ENCODE assay signal across 14 cellular contexts in genomic region chr21:28805885-28806284, GRCh38.
DNase-seq lines count a peak whose midpoint lies in the region; FAIRE-seq and TF ChIP-seq lines count a peak whose summit lies in the region.
"Had no signal": no experiment of that assay in that cellular context is flagged by ENCODE, and none has a peak within 500 bp of the region (broad histone marks: within the 10 kb centered on the region; RNA-seq: fewer than 3 reads in every experiment).

No MANE protein-coding gene starts in this region.

- H3K4me3 ChIP-seq in AG04449 (ENCODE audit: low read depth, low read length) (no peak overlapping the region), MG63 (no peak overlapping the region), endothelial cell of umbilical vein (replicated peaks in 1 of 3; ENCODE audit: insufficient read depth in 1 of 3, low read depth in 1 of 3, low read length in 3 of 3) (no peak overlapping the region)

- H3K79me2 ChIP-seq in endothelial cell of umbilical vein (ENCODE audit: control insufficient read depth, insufficient read depth, low read length), result no peaks in the 10 kb centered on the region

- H2AFZ ChIP-seq in endothelial cell of umbilical vein (ENCODE audit: low read depth, low read length), result no peak overlapping the region

- dilution Hi-C loops in endothelial cell of umbilical vein (cut with MboI; ENCODE audit: extremely low pct_ligation_motif_present, low sequenced_read_pairs), result no loop called here

- H3K4me2 ChIP-seq in endothelial cell of umbilical vein (ENCODE audit: insufficient read depth, low read length), result no peak overlapping the region

- no TSS peak for BruUV-seq in endothelial cell of umbilical vein (replicated peaks; lab: Mats Ljungman, UMichigan)

- intact Hi-C loops in endothelial cell of umbilical vein (cut with micrococcal nuclease), result no loop called here

- DNase-seq in AG04449 (ENCODE audit: low read depth, low spot score) (peak; percentile 74), MG63 (peak; percentile 11), endothelial cell of umbilical vein (ENCODE audit: low read depth, low spot score) (no peak), mucosa of gallbladder (ENCODE audit: low spot score) (peak; percentile 34), ureter (ENCODE audit: low spot score) (no peak), T-helper 1 cell (no peak), SHP77 treated with DMSO at 0.1 percent for 48 hours (lab: John Stamatoyannopoulos, UW) (no peak), substantia nigra (lab: John Stamatoyannopoulos, UW) (no peak)
- DNase-seq: activated naive CD8-positive, alpha-beta T cell treated with anti-CD3 and anti-CD28 coated beads, Interleukin-2, amount 50 U/mL, for 24 hours; stimulated activated CD4-positive, alpha-beta T cell treated with anti-CD3 and anti-CD28 coated beads, Interleukin-4, amount 100 ng/mL, for 1 hour had no signal

- H3K9me3 ChIP-seq in MG63 (peaks cover 4% of the 10 kb centered on the region; the same call in 1 of the 2 replicates), endothelial cell of umbilical vein (replicated peaks; ENCODE audit: control insufficient read depth, insufficient read depth, low read length) (no peaks in the 10 kb centered on the region)

- no peaks in the 10 kb centered on the region for H3K9me1 ChIP-seq in endothelial cell of umbilical vein (replicated peaks; ENCODE audit: control insufficient read depth, extremely low read depth, insufficient read depth, low read length)

- H3K27me3 ChIP-seq in MG63 (no peaks in the 10 kb centered on the region), endothelial cell of umbilical vein (ENCODE audit: control insufficient read depth in 2 of 2, insufficient read depth in 2 of 2, low read length in 2 of 2) (no peaks in the 10 kb centered on the region)

- peak; percentile 57 for FAIRE-seq in endothelial cell of umbilical vein (lab: Jason Lieb, UNC)
- FAIRE-seq: keratinocyte had no signal

- H3K9ac ChIP-seq in endothelial cell of umbilical vein (replicated peaks; ENCODE audit: extremely low read depth, insufficient read depth, low read length), result no peak overlapping the region

- TF ChIP-seq CTCF in AG04449 (IDR thresholded peaks at IDR 0.05; ENCODE audit: insufficient read depth, low read length, missing control alignments) (no peak), endothelial cell of umbilical vein (IDR thresholded peaks at IDR 0.05; ENCODE audit: extremely low read depth in 1 of 2, insufficient read depth in 1 of 2, low read depth in 1 of 2, low read length in 2 of 2) (no peak)

- no peak for TF ChIP-seq POLR2A in endothelial cell of umbilical vein (IDR thresholded peaks at IDR 0.05; ENCODE audit: low read depth, low read length)

- POLR2A ChIA-PET in AG04449 (lab: Yijun Ruan, JAX) (no interaction called here), endothelial cell of umbilical vein (lab: Charles Lee) (no interaction called here)

- H3K36me3 ChIP-seq in MG63 (no peaks in the 10 kb centered on the region), endothelial cell of umbilical vein (ENCODE audit: control insufficient read depth in 2 of 2, extremely low read depth in 1 of 2, insufficient read depth in 2 of 2, low read length in 2 of 2) (no peaks in the 10 kb centered on the region)

- H3K27ac ChIP-seq in endothelial cell of umbilical vein (ENCODE audit: insufficient read depth, low read depth, low read length) (no peak overlapping the region), substantia nigra (ENCODE audit: low read depth, low read length, poor library complexity, severe bottlenecking) (no peak overlapping the region)
- H3K27ac ChIP-seq: epithelial cell of prostate, HL-60, VCaP had no signal

- no peaks in the 10 kb centered on the region for H4K20me1 ChIP-seq in endothelial cell of umbilical vein (replicated peaks; ENCODE audit: control insufficient read depth, extremely low read depth, insufficient read depth, low read length)

- CTCF ChIA-PET in AG04449 (lab: Yijun Ruan, JAX), result no interaction called here
- CTCF ChIA-PET in endothelial cell of umbilical vein (lab: Charles Lee), result interaction anchor here (1.5 kb wide), 1 partner anchor 14 kb away, joined by 3 read pairs; no protein-coding TSS in a partner anchor

- no peaks in the 10 kb centered on the region for H3K4me1 ChIP-seq in endothelial cell of umbilical vein (ENCODE audit: control insufficient read depth, extremely low read depth, insufficient read depth, low read length)

TF ChIP-seq in endothelial cell of umbilical vein, 7 proteins besides CTCF, POLR2A, EP300 and RAD21:
- no peak for TF ChIP-seq GATA2 (IDR thresholded peaks at IDR 0.05; ENCODE audit: insufficient read depth, insufficient read length, low read depth, low read length)
- no peak for TF ChIP-seq POLR2AphosphoS5 (IDR thresholded peaks at IDR 0.05; ENCODE audit: insufficient read depth, low read depth, low read length)
- TF ChIP-seq MYC (IDR thresholded peaks at IDR 0.05; ENCODE audit: low read depth, low read length), result no peak
- TF ChIP-seq JUN (IDR thresholded peaks at IDR 0.05; ENCODE audit: borderline replicate concordance, insufficient read depth, insufficient read length, low read depth), result no peak
- TF ChIP-seq, protein P1, sequence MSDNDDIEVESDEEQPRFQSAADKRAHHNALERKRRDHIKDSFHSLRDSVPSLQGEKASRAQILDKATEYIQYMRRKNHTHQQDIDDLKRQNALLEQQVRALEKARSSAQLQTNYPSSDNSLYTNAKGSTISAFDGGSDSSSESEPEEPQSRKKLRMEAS (IDR thresholded peaks at IDR 0.05; ENCODE audit: insufficient read depth, insufficient read length), result no peak
- TF ChIP-seq FOS (IDR thresholded peaks at IDR 0.05; ENCODE audit: borderline replicate concordance, insufficient read depth, low read length), result no peak
- TF ChIP-seq EZH2 (IDR thresholded peaks at IDR 0.05; ENCODE audit: borderline replicate concordance, low read depth, low read length, severe bottlenecking), result no peak

Comparison
In these comparisons a context has a peak if more than half of its experiments do, and no peak if none do; other contexts are left out.
1. DNase-seq: peak in AG04449 (single experiment), MG63 (single experiment) and mucosa of gallbladder (single experiment); none in endothelial cell of umbilical vein (single experiment), ureter (single experiment), T-helper 1 cell (0 of 5), SHP77 treated with DMSO at 0.1 percent for 48 hours (single experiment) and substantia nigra (0 of 49).